35 cellular contexts compared by ENCODE assay signal in the genomic region with DNA sequence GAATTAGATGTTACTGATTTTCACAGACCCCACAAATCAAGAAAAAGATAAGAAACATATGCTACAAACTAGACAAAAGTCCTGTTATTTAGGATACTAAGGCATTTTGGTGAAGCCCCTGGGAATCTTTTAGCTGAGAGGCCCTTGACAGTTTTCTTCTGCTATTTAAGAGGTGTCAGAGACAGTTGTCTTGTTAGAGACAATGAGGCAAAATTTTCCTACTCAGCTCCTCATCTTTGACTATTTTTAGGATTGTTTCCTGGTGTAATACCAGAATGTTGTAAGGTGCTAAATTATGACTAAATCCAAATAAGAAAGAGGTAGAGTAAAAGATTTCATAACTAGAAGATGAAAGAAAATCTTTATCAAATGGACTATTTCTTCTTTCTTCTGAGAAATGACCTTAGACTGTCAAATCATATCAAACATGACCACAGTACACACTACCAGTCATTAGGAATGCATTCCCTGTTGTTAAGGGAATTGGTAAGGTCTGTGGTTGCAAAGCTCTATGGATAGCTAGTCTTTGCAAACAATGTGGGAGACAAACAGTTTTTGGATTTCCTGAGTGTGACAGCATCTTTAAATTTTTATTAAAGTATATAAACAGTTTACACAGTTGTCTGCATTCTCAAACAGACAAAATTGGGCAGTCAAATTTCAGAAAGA.
"Had no signal": no experiment of that assay in that cellular context is flagged by ENCODE, and none has a peak within 500 bp of the region (broad histone marks: within the 10 kb centered on the region; RNA-seq: fewer than 3 reads in every experiment).

No MANE protein-coding gene starts in this region.

- H3K4me1 Mint-ChIP-seq: activated B cell treated with CpG ODN at 0.5 μM for 24 hours; central memory CD8-positive, alpha-beta T cell had no signal

- H3K9me3 ChIP-seq: adrenal gland, SJSA1 had no signal

- H3K4me3 ChIP-seq: adrenal gland, SJSA1 had no signal

- H3K4me3 Mint-ChIP-seq: activated B cell treated with CpG ODN at 0.5 μM for 24 hours; activated CD4-positive, alpha-beta memory T cell treated with anti-CD3 and anti-CD28 coated beads for 36 hours; activated naive CD4-positive, alpha-beta T cell treated with anti-CD3 and anti-CD28 coated beads for 36 hours; activated T-cell treated with anti-CD3 and anti-CD28 coated beads, Interleukin-2, amount 50 U/mL, for 4 hours; activated T-helper 1 cell treated with anti-CD3 and anti-CD28 coated beads, Interleukin-12 subunit alpha, Interleukin-12 subunit beta, Interleukin-2, Interleukin-4 antibody, amounts not matched to agents 30 ng/mL and 10 ng/mL and 1 ng/mL, durations not matched to agents 14 hours and 24 hours and 36 hours; central memory CD8-positive, alpha-beta T cell had no signal

- H3K27ac Mint-ChIP-seq: activated B cell treated with CpG ODN at 0.5 μM for 24 hours; activated CD4-positive, alpha-beta memory T cell treated with anti-CD3 and anti-CD28 coated beads for 36 hours; activated naive CD4-positive, alpha-beta T cell treated with anti-CD3 and anti-CD28 coated beads for 36 hours; activated naive CD4-positive, alpha-beta T cell treated with anti-CD3 and anti-CD28 coated beads, Interleukin-2, amount 50 U/mL, for 72 hours; activated T-helper 1 cell treated with anti-CD3 and anti-CD28 coated beads, Interleukin-12 subunit alpha, Interleukin-12 subunit beta, Interleukin-2, Interleukin-4 antibody, amounts not matched to agents 30 ng/mL and 10 ng/mL and 1 ng/mL, durations not matched to agents 14 hours and 24 hours and 36 hours had no signal

- H3K27ac ChIP-seq: adrenal gland, brain microvascular endothelial cell, SJSA1, VCaP had no signal

- H3K27me3 Mint-ChIP-seq: activated B cell treated with CpG ODN at 0.5 μM for 24 hours; activated CD4-positive, alpha-beta memory T cell treated with anti-CD3 and anti-CD28 coated beads for 36 hours; central memory CD8-positive, alpha-beta T cell had no signal

- H3K36me3 Mint-ChIP-seq: activated CD4-positive, alpha-beta memory T cell treated with anti-CD3 and anti-CD28 coated beads for 36 hours had no signal

- H3K36me3 ChIP-seq: adrenal gland, brain microvascular endothelial cell, SJSA1 had no signal

- H3K4me1 ChIP-seq: adrenal gland, SJSA1 had no signal

- ATAC-seq: activated naive CD4-positive, alpha-beta T cell treated with anti-CD3 and anti-CD28 coated beads, Interleukin-2, amount 50 U/mL, for 72 hours; activated T-cell treated with anti-CD3 and anti-CD28 coated beads, Interleukin-2, amount 50 U/mL, for 4 hours; Panc1 had no signal

- H3K27me3 ChIP-seq: adrenal gland, brain microvascular endothelial cell, SJSA1 had no signal

- DNase-seq: activated B cell treated with CpG ODN at 0.5 μM for 24 hours; activated CD4-positive, alpha-beta memory T cell treated with anti-CD3 and anti-CD28 coated beads for 36 hours; activated CD4-positive, alpha-beta T cell treated with anti-CD3 and anti-CD28 coated beads for 4 hours; activated CD4-positive, alpha-beta T cell treated with anti-CD3 and anti-CD28 coated beads, Interleukin-2, amount 50 U/mL, for 1 hour; activated CD4-positive, CD25-positive, alpha-beta regulatory T cell treated with anti-CD3 and anti-CD28 coated beads, Interleukin-2, amount 50 U/mL, for 72 hours; activated CD8-positive, alpha-beta memory T cell treated with anti-CD3 and anti-CD28 coated beads, Interleukin-2, amount 50 U/mL, for 4 hours; activated gamma-delta T cell treated with Interleukin-2 at 50 U/mL for 16 hours; activated naive CD4-positive, alpha-beta T cell treated with anti-CD3 and anti-CD28 coated beads for 36 hours; activated T-cell treated with anti-CD3 and anti-CD28 coated beads for 4 hours; activated T-cell treated with anti-CD3 and anti-CD28 coated beads, Interleukin-2, amount 50 U/mL, for 4 hours; adrenal gland; brain microvascular endothelial cell; Kasumi-1; KG1; MM.1S; MV-4-11; NCI-H1092; NCI-H1436 treated with DMSO at 0.1 percent for 48 hours; NCI-H1694 treated with DMSO at 0.1 percent for 48 hours; NCI-H2029; NCI-H510A; NCI-H526; NCI-H748 treated with DMSO at 0.1 percent for 48 hours; NK-92 treated with Interleukin-12 subunit alpha and Interleukin-12 subunit beta, amount 100 ng/mL, for 24 hours; SHP77 treated with DMSO at 0.1 percent for 48 hours; SW 1271; T-helper 1 cell; T-helper 2 cell; T-helper 9 cell had no signal
